ENCODE assay signal across 1 cellular context in the genomic region with DNA sequence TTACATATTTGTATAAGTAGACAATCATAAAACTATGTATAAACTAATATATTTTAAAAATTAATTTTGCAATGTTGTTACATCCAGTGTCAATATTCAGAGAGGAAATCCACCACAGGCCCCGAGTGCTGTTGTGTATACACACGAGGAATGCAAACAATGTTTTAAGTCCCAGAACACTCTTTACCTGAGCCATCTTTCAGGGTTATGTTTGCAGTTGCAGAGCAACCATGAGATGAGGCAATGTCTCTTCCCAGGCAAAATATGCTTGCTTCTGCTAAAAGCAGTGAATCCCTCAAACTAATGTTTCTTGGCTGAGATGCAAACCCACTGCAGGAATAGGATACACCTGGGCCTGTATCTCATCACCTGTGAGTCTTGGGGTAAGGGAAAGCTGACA.
TF ChIP-seq lines count a peak whose summit lies in the region.

No MANE protein-coding gene starts in this region.

TF ChIP-seq in HepG2, 621 proteins besides CTCF, POLR2A, EP300 and RAD21 (continued from another document and continues in another):
- TF ChIP-seq HMGXB3 (CRISPR knock-in tag; IDR thresholded peaks at IDR 0.05; ENCODE audit: borderline replicate concordance) (peak; percentile 66; the same call in 1 of the 2 replicates), ZNF432 (CRISPR knock-in tag; IDR thresholded peaks at IDR 0.05; ENCODE audit: borderline replicate concordance) (no peak), AGO1 (IDR thresholded peaks at IDR 0.05; ENCODE audit: low read depth, low read length, poor library complexity, severe bottlenecking) (no peak), KDM3A (CRISPR knock-in tag; IDR thresholded peaks at IDR 0.05; ENCODE audit: low read depth) (no peak), NFE2L2 (IDR thresholded peaks at IDR 0.05; ENCODE audit: low read length) (no peak), FLYWCH1 (CRISPR knock-in tag; IDR thresholded peaks at IDR 0.05) (no peak), ZNF44 (CRISPR knock-in tag; IDR thresholded peaks at IDR 0.05) (no peak), GATAD1 (CRISPR knock-in tag; IDR thresholded peaks at IDR 0.05) (no peak; the same call in 1 of the 2 replicates), SMARCC2 (IDR thresholded peaks at IDR 0.05) (no peak), SNAI1 (CRISPR knock-in tag; IDR thresholded peaks at IDR 0.05; ENCODE audit: borderline replicate concordance) (no peak), ZNF660 (CRISPR knock-in tag; IDR thresholded peaks at IDR 0.05; ENCODE audit: borderline replicate concordance, low read depth) (no peak), EHMT2 (IDR thresholded peaks at IDR 0.05; ENCODE audit: borderline replicate concordance, low read depth, low read length) (no peak), PLRG1 (conservative IDR thresholded peaks at IDR 0.05) (no peak), ZNF720 (CRISPR knock-in tag; IDR thresholded peaks at IDR 0.05) (no peak), BHLHE40 (IDR thresholded peaks at IDR 0.05; ENCODE audit: low read length) (no peak), ATF1 (CRISPR knock-in tag; IDR thresholded peaks at IDR 0.05) (no peak), ZNF414 (CRISPR knock-in tag; IDR thresholded peaks at IDR 0.05) (no peak), IKZF4 (CRISPR knock-in tag; IDR thresholded peaks at IDR 0.05; ENCODE audit: borderline replicate concordance, low read depth, not compliant biosample characterization) (no peak), PBX3 (CRISPR knock-in tag; IDR thresholded peaks at IDR 0.05; ENCODE audit: borderline replicate concordance) (no peak), ISX (CRISPR knock-in tag; conservative IDR thresholded peaks at IDR 0.05) (no peak), ERF (CRISPR knock-in tag; IDR thresholded peaks at IDR 0.05) (peak; percentile 80), ZFP37 (CRISPR knock-in tag; IDR thresholded peaks at IDR 0.05; ENCODE audit: borderline replicate concordance) (no peak), ZNF12 (CRISPR knock-in tag; IDR thresholded peaks at IDR 0.05) (peak; percentile 24; the same call in 1 of the 2 replicates), MED13 (CRISPR knock-in tag; IDR thresholded peaks at IDR 0.05) (no peak), ATAD3A (CRISPR knock-in tag; IDR thresholded peaks at IDR 0.05) (no peak), ZNF891 (CRISPR knock-in tag; IDR thresholded peaks at IDR 0.05) (no peak), ZNF207 (IDR thresholded peaks at IDR 0.05; ENCODE audit: borderline replicate concordance) (no peak), FOSL2 (CRISPR knock-in tag; IDR thresholded peaks at IDR 0.05) (peak; percentile 75), ZNF143 (CRISPR knock-in tag; IDR thresholded peaks at IDR 0.05) (no peak), ZNF260 (CRISPR knock-in tag; IDR thresholded peaks at IDR 0.05; ENCODE audit: borderline replicate concordance, low read depth) (no peak), KMT2B (CRISPR knock-in tag; IDR thresholded peaks at IDR 0.05) (peak; percentile 40; the same call in 1 of the 2 replicates), ZBTB21 (CRISPR knock-in tag; IDR thresholded peaks at IDR 0.05) (no peak), SMAD9 (CRISPR knock-in tag; IDR thresholded peaks at IDR 0.05) (no peak), MEIS2 (CRISPR knock-in tag; IDR thresholded peaks at IDR 0.05) (no peak), ZNF468 (CRISPR knock-in tag; IDR thresholded peaks at IDR 0.05) (no peak), RNF2 (conservative IDR thresholded peaks at IDR 0.05; ENCODE audit: low read depth) (no peak), HDAC6 (IDR thresholded peaks at IDR 0.05; ENCODE audit: low read depth, low read length) (no peak), ZNF672 (CRISPR knock-in tag; IDR thresholded peaks at IDR 0.05) (no peak), AGO2 (optimal IDR thresholded peaks at IDR 0.05; ENCODE audit: low read depth, low read length) (no peak), CCAR2 (optimal IDR thresholded peaks at IDR 0.05; ENCODE audit: low read depth, low read length) (no peak), CBX5 (CRISPR knock-in tag; IDR thresholded peaks at IDR 0.05; ENCODE audit: borderline replicate concordance) (peak; percentile 62; the same call in 1 of the 2 replicates), SRF (IDR thresholded peaks at IDR 0.05; ENCODE audit: low read depth, low read length) (no peak), ZNF724P (CRISPR knock-in tag; IDR thresholded peaks at IDR 0.05; ENCODE audit: borderline replicate concordance) (no peak), KLF6 (CRISPR knock-in tag; IDR thresholded peaks at IDR 0.05) (0 out of 2 replicates have a peak, but pooled peaks have one; percentile 74), NCOA5 (CRISPR knock-in tag; IDR thresholded peaks at IDR 0.05) (no peak), SNRNP70 (IDR thresholded peaks at IDR 0.05; ENCODE audit: low read depth, low read length) (no peak), LCORL (IDR thresholded peaks at IDR 0.05) (0 out of 2 replicates have a peak, but pooled peaks have one; percentile 50), LCORL (CRISPR knock-in tag; IDR thresholded peaks at IDR 0.05) (peak; percentile 91), BATF2 (CRISPR knock-in tag; IDR thresholded peaks at IDR 0.05) (no peak), ELF4 (CRISPR knock-in tag; IDR thresholded peaks at IDR 0.05; ENCODE audit: borderline replicate concordance) (no peak), CBX1 (IDR thresholded peaks at IDR 0.05; ENCODE audit: low read depth) (no peak)
- TF ChIP-seq, protein P1, sequence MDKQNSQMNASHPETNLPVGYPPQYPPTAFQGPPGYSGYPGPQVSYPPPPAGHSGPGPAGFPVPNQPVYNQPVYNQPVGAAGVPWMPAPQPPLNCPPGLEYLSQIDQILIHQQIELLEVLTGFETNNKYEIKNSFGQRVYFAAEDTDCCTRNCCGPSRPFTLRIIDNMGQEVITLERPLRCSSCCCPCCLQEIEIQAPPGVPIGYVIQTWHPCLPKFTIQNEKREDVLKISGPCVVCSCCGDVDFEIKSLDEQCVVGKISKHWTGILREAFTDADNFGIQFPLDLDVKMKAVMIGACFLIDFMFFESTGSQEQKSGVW (CRISPR knock-in tag; IDR thresholded peaks at IDR 0.05; ENCODE audit: borderline replicate concordance), result no peak
- TF ChIP-seq, protein P2, sequence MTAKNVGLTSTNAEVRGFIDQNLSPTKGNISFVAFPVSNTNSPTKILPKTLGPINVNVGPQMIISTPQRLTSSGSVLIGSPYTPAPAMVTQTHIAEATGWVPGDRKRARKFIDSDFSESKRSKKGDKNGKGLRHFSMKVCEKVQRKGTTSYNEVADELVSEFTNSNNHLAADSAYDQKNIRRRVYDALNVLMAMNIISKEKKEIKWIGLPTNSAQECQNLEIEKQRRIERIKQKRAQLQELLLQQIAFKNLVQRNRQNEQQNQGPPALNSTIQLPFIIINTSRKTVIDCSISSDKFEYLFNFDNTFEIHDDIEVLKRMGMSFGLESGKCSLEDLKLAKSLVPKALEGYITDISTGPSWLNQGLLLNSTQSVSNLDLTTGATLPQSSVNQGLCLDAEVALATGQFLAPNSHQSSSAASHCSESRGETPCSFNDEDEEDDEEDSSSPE (CRISPR knock-in tag; IDR thresholded peaks at IDR 0.05), result no peak
- TF ChIP-seq, protein P3, sequence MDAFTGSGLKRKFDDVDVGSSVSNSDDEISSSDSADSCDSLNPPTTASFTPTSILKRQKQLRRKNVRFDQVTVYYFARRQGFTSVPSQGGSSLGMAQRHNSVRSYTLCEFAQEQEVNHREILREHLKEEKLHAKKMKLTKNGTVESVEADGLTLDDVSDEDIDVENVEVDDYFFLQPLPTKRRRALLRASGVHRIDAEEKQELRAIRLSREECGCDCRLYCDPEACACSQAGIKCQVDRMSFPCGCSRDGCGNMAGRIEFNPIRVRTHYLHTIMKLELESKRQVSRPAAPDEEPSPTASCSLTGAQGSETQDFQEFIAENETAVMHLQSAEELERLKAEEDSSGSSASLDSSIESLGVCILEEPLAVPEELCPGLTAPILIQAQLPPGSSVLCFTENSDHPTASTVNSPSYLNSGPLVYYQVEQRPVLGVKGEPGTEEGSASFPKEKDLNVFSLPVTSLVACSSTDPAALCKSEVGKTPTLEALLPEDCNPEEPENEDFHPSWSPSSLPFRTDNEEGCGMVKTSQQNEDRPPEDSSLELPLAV (CRISPR knock-in tag; conservative IDR thresholded peaks at IDR 0.05; ENCODE audit: low read depth), result no peak
- TF ChIP-seq, protein P4, sequence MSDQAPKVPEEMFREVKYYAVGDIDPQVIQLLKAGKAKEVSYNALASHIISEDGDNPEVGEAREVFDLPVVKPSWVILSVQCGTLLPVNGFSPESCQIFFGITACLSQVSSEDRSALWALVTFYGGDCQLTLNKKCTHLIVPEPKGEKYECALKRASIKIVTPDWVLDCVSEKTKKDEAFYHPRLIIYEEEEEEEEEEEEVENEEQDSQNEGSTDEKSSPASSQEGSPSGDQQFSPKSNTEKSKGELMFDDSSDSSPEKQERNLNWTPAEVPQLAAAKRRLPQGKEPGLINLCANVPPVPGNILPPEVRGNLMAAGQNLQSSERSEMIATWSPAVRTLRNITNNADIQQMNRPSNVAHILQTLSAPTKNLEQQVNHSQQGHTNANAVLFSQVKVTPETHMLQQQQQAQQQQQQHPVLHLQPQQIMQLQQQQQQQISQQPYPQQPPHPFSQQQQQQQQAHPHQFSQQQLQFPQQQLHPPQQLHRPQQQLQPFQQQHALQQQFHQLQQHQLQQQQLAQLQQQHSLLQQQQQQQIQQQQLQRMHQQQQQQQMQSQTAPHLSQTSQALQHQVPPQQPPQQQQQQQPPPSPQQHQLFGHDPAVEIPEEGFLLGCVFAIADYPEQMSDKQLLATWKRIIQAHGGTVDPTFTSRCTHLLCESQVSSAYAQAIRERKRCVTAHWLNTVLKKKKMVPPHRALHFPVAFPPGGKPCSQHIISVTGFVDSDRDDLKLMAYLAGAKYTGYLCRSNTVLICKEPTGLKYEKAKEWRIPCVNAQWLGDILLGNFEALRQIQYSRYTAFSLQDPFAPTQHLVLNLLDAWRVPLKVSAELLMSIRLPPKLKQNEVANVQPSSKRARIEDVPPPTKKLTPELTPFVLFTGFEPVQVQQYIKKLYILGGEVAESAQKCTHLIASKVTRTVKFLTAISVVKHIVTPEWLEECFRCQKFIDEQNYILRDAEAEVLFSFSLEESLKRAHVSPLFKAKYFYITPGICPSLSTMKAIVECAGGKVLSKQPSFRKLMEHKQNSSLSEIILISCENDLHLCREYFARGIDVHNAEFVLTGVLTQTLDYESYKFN (CRISPR knock-in tag; conservative IDR thresholded peaks at IDR 0.05), result peak; percentile 82
